In genomic region chr16:30934827-30935557, GRCh38 we compare ENCODE assay signal across 8 cellular contexts. TPM values are rescaled to one million over a fixed set of nuclear protein-coding genes. Genes with fewer than 3 reads are reported as not detected.
DNase-seq lines count a peak whose midpoint lies in the region; ATAC-seq and TF ChIP-seq lines count a peak whose summit lies in the region.

No MANE protein-coding gene starts in this region.

- H3K4me2 ChIP-seq in neural progenitor cell, result no peak overlapping the region

- H3K36me3 ChIP-seq in neural progenitor cell, result no peaks in the 10 kb centered on the region

- H3K4me3 ChIP-seq in HFF-Myc (replicated peaks; ENCODE audit: low read depth, low read length), result no peak overlapping the region
- H3K4me3 ChIP-seq in neural progenitor cell, result no peak overlapping the region

- H3F3A ChIP-seq in neural progenitor cell (ENCODE audit: low read depth), result peaks cover 12% of the 10 kb centered on the region

- DNase-seq in COLO829 (ENCODE audit: low spot score) (peak; percentile 59), HFF-Myc (ENCODE audit: extremely low read depth, low read depth) (peak; percentile 37), SK-MEL-5 (ENCODE audit: low read depth, low spot score) (peak; percentile 71), epidermal melanocyte (ENCODE audit: insufficient read length, low spot score) (peak; percentile 42), neural progenitor cell (ENCODE audit: low spot score) (peak; percentile 74), SW480 (ENCODE audit: low spot score) (no peak)
- no peak for DNase-seq in activated CD4-positive, CD25-positive, alpha-beta regulatory T cell treated with anti-CD3 and anti-CD28 coated beads, Interleukin-2, amount 50 U/mL, for 72 hours

- peaks cover 2% of the 10 kb centered on the region for H3K27me3 Mint-ChIP-seq in neural progenitor cell (ENCODE audit: insufficient read depth, low read depth)

- H3K27me3 ChIP-seq in neural progenitor cell, result no peaks in the 10 kb centered on the region

- no peaks in the 10 kb centered on the region for H3K79me2 ChIP-seq in neural progenitor cell (ENCODE audit: low read depth)

- peak overlapping the region; percentile 45 for H3K4me3 Mint-ChIP-seq in neural progenitor cell

- no peaks in the 10 kb centered on the region for H3K9me3 ChIP-seq in neural progenitor cell (ENCODE audit: low read depth)

- H3K9me3 Mint-ChIP-seq in neural progenitor cell, result no peaks in the 10 kb centered on the region

- H3K36me3 Mint-ChIP-seq in neural progenitor cell, result peaks cover 30% of the 10 kb centered on the region

- H2AFZ ChIP-seq in neural progenitor cell (replicated peaks), result no peak overlapping the region

- no peak overlapping the region for H3K27ac ChIP-seq in neural progenitor cell

- peaks cover 4% of the 10 kb centered on the region for H3K4me1 Mint-ChIP-seq in neural progenitor cell

- H3K4me1 ChIP-seq in neural progenitor cell, result no peaks in the 10 kb centered on the region

- H4K20me1 ChIP-seq in neural progenitor cell (ENCODE audit: low read depth), result peaks cover 16% of the 10 kb centered on the region

- peak; percentile 63 for TF ChIP-seq CTCF in HFF-Myc (IDR thresholded peaks at IDR 0.05; ENCODE audit: low read depth, low read length, missing control alignments)
- peak; percentile 64 for TF ChIP-seq CTCF in neural progenitor cell (IDR thresholded peaks at IDR 0.05)

- no peak for ATAC-seq in HG03432 (IDR thresholded peaks at IDR 0.05; ENCODE audit: unreplicated experiment)

- H3K27ac Mint-ChIP-seq in neural progenitor cell, result peak overlapping the region; percentile 30

- H3K9ac ChIP-seq in neural progenitor cell, result no peak overlapping the region

- in situ Hi-C loops in SK-MEL-5 (cut with HindIII; ENCODE audit: low pct_unique_long_range_greater_than_20kb, low sequenced_read_pairs), result no loop called here

RNA-seq across cellular contexts. Expression of gene FBXL19, which starts 11.6 kb away (rescaled TPM):
- 20.8 and 22.0 TPM in 2 replicates for total RNA-seq in SK-MEL-5 (2014; rRNA removed; shearing (Covaris generic))
- polyA plus RNA-seq in SK-MEL-5 (2015; cell fraction: cytosol; rRNA removed), result 22.3 and 25.6 TPM in 2 replicates
- polyA plus RNA-seq in SK-MEL-5 (2015; cell fraction: nucleus; rRNA removed), result 19.7 and 20.1 TPM in 2 replicates
- total RNA-seq in neural progenitor cell (ENCODE audit: low replicate concordance), result 9.2 and 76.7 TPM in 2 replicates

RNA-seq across cellular contexts. Expression of gene ORAI3, which starts 13.9 kb away (rescaled TPM):
- 35.2 and 43.9 TPM in 2 replicates for total RNA-seq in SK-MEL-5 (2014; rRNA removed; shearing (Covaris generic))
- polyA plus RNA-seq in SK-MEL-5 (2015; cell fraction: cytosol; rRNA removed), result 42.9 and 45.9 TPM in 2 replicates
- 14.5 and 15.9 TPM in 2 replicates for polyA plus RNA-seq in SK-MEL-5 (2015; cell fraction: nucleus; rRNA removed)
- total RNA-seq in neural progenitor cell (ENCODE audit: low replicate concordance), result 10.2 and 20.1 TPM in 2 replicates

RNA-seq across cellular contexts. Expression of gene SETD1A, which starts 22.6 kb away (rescaled TPM):
- 1.8 and 4.0 TPM in 2 replicates for total RNA-seq in SK-MEL-5 (2014; rRNA removed; shearing (Covaris generic))
- polyA plus RNA-seq in SK-MEL-5 (2015; cell fraction: cytosol; rRNA removed), result 15.8 and 20.7 TPM in 2 replicates
- 23.1 and 30.8 TPM in 2 replicates for polyA plus RNA-seq in SK-MEL-5 (2015; cell fraction: nucleus; rRNA removed)
- total RNA-seq in neural progenitor cell (ENCODE audit: low replicate concordance), result 3.2 and 5.8 TPM in 2 replicates

RNA-seq across cellular contexts. Expression of gene CTF1, which starts 38.6 kb away (rescaled TPM):
- total RNA-seq in SK-MEL-5 (2014; rRNA removed; shearing (Covaris generic)), result 0.13 and 0.29 TPM in 2 replicates
- 0.06 and 0.10 TPM in 2 replicates for polyA plus RNA-seq in SK-MEL-5 (2015; cell fraction: cytosol; rRNA removed)
- not detected in 2 replicates for polyA plus RNA-seq in SK-MEL-5 (2015; cell fraction: nucleus; rRNA removed)
- total RNA-seq in neural progenitor cell (ENCODE audit: low replicate concordance), result 0.39 and 1.5 TPM in 2 replicates

RNA-seq across cellular contexts. Expression of gene BCL7C, which starts 41.1 kb away (rescaled TPM):
- 21.5 and 22.0 TPM in 2 replicates for total RNA-seq in SK-MEL-5 (2014; rRNA removed; shearing (Covaris generic))
- polyA plus RNA-seq in SK-MEL-5 (2015; cell fraction: cytosol; rRNA removed), result 30.4 and 31.0 TPM in 2 replicates
- 1.7 and 6.4 TPM in 2 replicates for polyA plus RNA-seq in SK-MEL-5 (2015; cell fraction: nucleus; rRNA removed)
- 18.3 and 32.1 TPM in 2 replicates for total RNA-seq in neural progenitor cell (ENCODE audit: low replicate concordance)

Comparison
In these comparisons a context has a peak if more than half of its experiments do, and no peak if none do; other contexts are left out.
1. DNase-seq: peak in COLO829 (single experiment), HFF-Myc (single experiment), SK-MEL-5 (single experiment), epidermal melanocyte (single experiment) and neural progenitor cell (single experiment); none in activated CD4-positive, CD25-positive, alpha-beta regulatory T cell treated with anti-CD3 and anti-CD28 coated beads, Interleukin-2, amount 50 U/mL, for 72 hours (single experiment) and SW480 (single experiment).